ENCODE assay signal across 11 cellular contexts in genomic region chr16:530111-530817, GRCh38. TPM values are rescaled to one million over a fixed set of nuclear protein-coding genes. Genes with fewer than 3 reads are reported as not detected.
A peak's percentile ranks its signal among the peaks of the same experiment; 100 is the strongest.
DNase-seq lines count a peak whose midpoint lies in the region; ATAC-seq lines count a peak whose summit lies in the region.
"Had no signal": no experiment of that assay in that cellular context is flagged by ENCODE, and none has a peak within 500 bp of the region (broad histone marks: within the 10 kb centered on the region; RNA-seq: fewer than 3 reads in every experiment).

No MANE protein-coding gene starts in this region.

- POLR2A ChIA-PET in activated CD8-positive, alpha-beta T cell treated with anti-CD3 and anti-CD28 coated beads, Interleukin-2, amount 10 ng/mL, durations not matched to agents 7 days and 5 days (lab: Charles Lee): no interaction called here

- CTCF ChIA-PET in activated CD8-positive, alpha-beta T cell treated with anti-CD3 and anti-CD28 coated beads, Interleukin-2, amount 10 ng/mL, durations not matched to agents 7 days and 5 days (lab: Charles Lee): no interaction called here

- H3K27me3 Mint-ChIP-seq in activated T-cell treated with anti-CD3 and anti-CD28 coated beads, Interleukin-2, amount 50 U/mL, for 72 hours (ENCODE audit: low read depth): no peaks in the 10 kb centered on the region
- H3K27me3 Mint-ChIP-seq in activated CD8-positive, alpha-beta T cell treated with anti-CD3 and anti-CD28 coated beads, Interleukin-2, amount 10 ng/mL, durations not matched to agents 7 days and 5 days (ENCODE audit: low read depth): no peaks in the 10 kb centered on the region
- no peaks in the 10 kb centered on the region for H3K27me3 Mint-ChIP-seq in memory B cell
- H3K27me3 Mint-ChIP-seq in stimulated activated naive CD8-positive, alpha-beta T cell treated with anti-CD3 and anti-CD28 coated beads, Interleukin-15, amount 100 ng/mL, for 72 hours: no peaks in the 10 kb centered on the region

- H3K27ac Mint-ChIP-seq in activated T-cell treated with anti-CD3 and anti-CD28 coated beads, Interleukin-2, amount 50 U/mL, for 72 hours: peak overlapping the region; percentile 68
- H3K27ac Mint-ChIP-seq in activated CD8-positive, alpha-beta T cell treated with anti-CD3 and anti-CD28 coated beads, Interleukin-2, amount 10 ng/mL, durations not matched to agents 7 days and 5 days: peak overlapping the region; percentile 60
- H3K27ac Mint-ChIP-seq in memory B cell: no peak overlapping the region
- H3K27ac Mint-ChIP-seq in stimulated activated naive CD8-positive, alpha-beta T cell treated with anti-CD3 and anti-CD28 coated beads, Interleukin-15, amount 100 ng/mL, for 72 hours: peak overlapping the region in 1 of 2 donors; percentile 76

- no peak for ATAC-seq in activated T-cell treated with anti-CD3 and anti-CD28 coated beads, Interleukin-2, amount 50 U/mL, for 72 hours (replicated peaks in 1 of 2)
- ATAC-seq in activated CD8-positive, alpha-beta T cell treated with anti-CD3 and anti-CD28 coated beads, Interleukin-2, amount 10 ng/mL, durations not matched to agents 7 days and 5 days: no peak
- ATAC-seq in memory B cell (ENCODE audit: low read depth) (no peak), GM21360 (IDR thresholded peaks at IDR 0.05; ENCODE audit: unreplicated experiment) (no peak)
- no peak for ATAC-seq in stimulated activated naive CD8-positive, alpha-beta T cell treated with anti-CD3 and anti-CD28 coated beads, Interleukin-15, amount 100 ng/mL, for 72 hours
- ATAC-seq: body of pancreas had no signal

- no peak for DNase-seq in activated T-cell treated with anti-CD3 and anti-CD28 coated beads, Interleukin-2, amount 50 U/mL, for 72 hours
- no peak for DNase-seq in activated T-cell treated with anti-CD3 and anti-CD28 coated beads for 4 hours
- no peak for DNase-seq in activated CD8-positive, alpha-beta T cell treated with anti-CD3 and anti-CD28 coated beads, Interleukin-2, amount 10 ng/mL, durations not matched to agents 7 days and 5 days
- no peak for DNase-seq in memory B cell (ENCODE audit: low spot score in 2 of 2)
- DNase-seq in stimulated activated naive CD8-positive, alpha-beta T cell treated with anti-CD3 and anti-CD28 coated beads, Interleukin-15, amount 100 ng/mL, for 72 hours: no peak
- no peak for DNase-seq in NOMO-1 treated with dmso at 0.1 percent for 144 hours (lab: John Stamatoyannopoulos, UW; ENCODE audit: unreplicated experiment)
- DNase-seq in OCI-M2 (lab: John Stamatoyannopoulos, UW; ENCODE audit: unreplicated experiment): no peak
- DNase-seq: NCI-H226 had no signal

- H3K4me1 Mint-ChIP-seq in activated T-cell treated with anti-CD3 and anti-CD28 coated beads, Interleukin-2, amount 50 U/mL, for 72 hours (ENCODE audit: low read depth): peaks cover 37% of the 10 kb centered on the region
- peaks cover 32% of the 10 kb centered on the region for H3K4me1 Mint-ChIP-seq in activated CD8-positive, alpha-beta T cell treated with anti-CD3 and anti-CD28 coated beads, Interleukin-2, amount 10 ng/mL, durations not matched to agents 7 days and 5 days (ENCODE audit: low read depth)
- H3K4me1 Mint-ChIP-seq in memory B cell: peaks cover 19% of the 10 kb centered on the region
- H3K4me1 Mint-ChIP-seq in stimulated activated naive CD8-positive, alpha-beta T cell treated with anti-CD3 and anti-CD28 coated beads, Interleukin-15, amount 100 ng/mL, for 72 hours: peaks cover 43% of the 10 kb centered on the region

- H3K4me3 Mint-ChIP-seq in activated T-cell treated with anti-CD3 and anti-CD28 coated beads, Interleukin-2, amount 50 U/mL, for 72 hours: peak overlapping the region; percentile 60 to 66
- peak overlapping the region; percentile 93 for H3K4me3 Mint-ChIP-seq in activated CD8-positive, alpha-beta T cell treated with anti-CD3 and anti-CD28 coated beads, Interleukin-2, amount 10 ng/mL, durations not matched to agents 7 days and 5 days
- H3K4me3 Mint-ChIP-seq in memory B cell: peak overlapping the region; percentile 62
- H3K4me3 Mint-ChIP-seq in stimulated activated naive CD8-positive, alpha-beta T cell treated with anti-CD3 and anti-CD28 coated beads, Interleukin-15, amount 100 ng/mL, for 72 hours: peak overlapping the region; percentile 29 to 54

- H3K36me3 Mint-ChIP-seq in activated T-cell treated with anti-CD3 and anti-CD28 coated beads, Interleukin-2, amount 50 U/mL, for 72 hours (ENCODE audit: insufficient read depth in 2 of 2): peaks cover 2 to 3% of the 10 kb centered on the region in 2 donors
- H3K36me3 Mint-ChIP-seq in activated CD8-positive, alpha-beta T cell treated with anti-CD3 and anti-CD28 coated beads, Interleukin-2, amount 10 ng/mL, durations not matched to agents 7 days and 5 days (ENCODE audit: low read depth): peaks cover 13% of the 10 kb centered on the region
- no peaks in the 10 kb centered on the region for H3K36me3 Mint-ChIP-seq in memory B cell

- no peaks in the 10 kb centered on the region for H3K9me3 Mint-ChIP-seq in activated T-cell treated with anti-CD3 and anti-CD28 coated beads, Interleukin-2, amount 50 U/mL, for 72 hours
- H3K9me3 Mint-ChIP-seq in activated CD8-positive, alpha-beta T cell treated with anti-CD3 and anti-CD28 coated beads, Interleukin-2, amount 10 ng/mL, durations not matched to agents 7 days and 5 days (ENCODE audit: insufficient read depth): no peaks in the 10 kb centered on the region
- no peaks in the 10 kb centered on the region for H3K9me3 Mint-ChIP-seq in memory B cell
- no peaks in the 10 kb centered on the region for H3K9me3 Mint-ChIP-seq in stimulated activated naive CD8-positive, alpha-beta T cell treated with anti-CD3 and anti-CD28 coated beads, Interleukin-15, amount 100 ng/mL, for 72 hours

RNA-seq across cellular contexts. Expression of gene CAPN15, which starts 2.8 kb away (rescaled TPM):
- 10 to 100 TPM; 46.6 to 58.5 TPM for total RNA-seq in activated T-cell treated with anti-CD3 and anti-CD28 coated beads, Interleukin-2, amount 50 U/mL, for 72 hours
- 10 to 100 TPM; 85.3 to 93.0 TPM for total RNA-seq in activated CD8-positive, alpha-beta T cell treated with anti-CD3 and anti-CD28 coated beads, Interleukin-2, amount 10 ng/mL, durations not matched to agents 7 days and 5 days

RNA-seq across cellular contexts. Expression of gene PRR35, which starts 29.9 kb away (rescaled TPM):
- under 1 TPM in 1 of 2 donors, not detected in 1; 0.10 TPM for total RNA-seq in activated T-cell treated with anti-CD3 and anti-CD28 coated beads, Interleukin-2, amount 50 U/mL, for 72 hours
- not detected for total RNA-seq in activated CD8-positive, alpha-beta T cell treated with anti-CD3 and anti-CD28 coated beads, Interleukin-2, amount 10 ng/mL, durations not matched to agents 7 days and 5 days
- total RNA-seq: body of pancreas, mucosa of gallbladder had no signal

RNA-seq across cellular contexts. Expression of gene NHLRC4, which starts 36.5 kb away (rescaled TPM):
- 1 to 10 TPM; 1.4 TPM for total RNA-seq in activated T-cell treated with anti-CD3 and anti-CD28 coated beads, Interleukin-2, amount 50 U/mL, for 72 hours
- total RNA-seq in activated CD8-positive, alpha-beta T cell treated with anti-CD3 and anti-CD28 coated beads, Interleukin-2, amount 10 ng/mL, durations not matched to agents 7 days and 5 days: 1 to 10 TPM; 1.6 TPM

RNA-seq across cellular contexts. Expression of gene PIGQ, which starts 39.5 kb away (rescaled TPM):
- 10 to 100 TPM; 18.2 to 22.4 TPM for total RNA-seq in activated T-cell treated with anti-CD3 and anti-CD28 coated beads, Interleukin-2, amount 50 U/mL, for 72 hours
- 10 to 100 TPM; 41.2 to 43.0 TPM for total RNA-seq in activated CD8-positive, alpha-beta T cell treated with anti-CD3 and anti-CD28 coated beads, Interleukin-2, amount 10 ng/mL, durations not matched to agents 7 days and 5 days

RNA-seq across cellular contexts. Expression of gene RAB40C, which starts 59.6 kb away (rescaled TPM):
- total RNA-seq in activated T-cell treated with anti-CD3 and anti-CD28 coated beads, Interleukin-2, amount 50 U/mL, for 72 hours: 10 to 100 TPM; 15.0 to 15.3 TPM
- total RNA-seq in activated CD8-positive, alpha-beta T cell treated with anti-CD3 and anti-CD28 coated beads, Interleukin-2, amount 10 ng/mL, durations not matched to agents 7 days and 5 days: 10 to 100 TPM; 13.1 to 15.0 TPM

Comparison
In these comparisons a context has a peak if more than half of its experiments do, and no peak if none do; other contexts are left out.
1. H3K4me3 Mint-ChIP-seq: peak in every context shown above with its lines; median percentile 93 in activated CD8-positive, alpha-beta T cell treated with anti-CD3 and anti-CD28 coated beads, Interleukin-2, amount 10 ng/mL, durations not matched to agents 7 days and 5 days; 63 in activated T-cell treated with anti-CD3 and anti-CD28 coated beads, Interleukin-2, amount 50 U/mL, for 72 hours; 62 in memory B cell; 42 in stimulated activated naive CD8-positive, alpha-beta T cell treated with anti-CD3 and anti-CD28 coated beads, Interleukin-15, amount 100 ng/mL, for 72 hours.